Comparison of ENCODE assay signal across 13 cellular contexts in the genomic region with DNA sequence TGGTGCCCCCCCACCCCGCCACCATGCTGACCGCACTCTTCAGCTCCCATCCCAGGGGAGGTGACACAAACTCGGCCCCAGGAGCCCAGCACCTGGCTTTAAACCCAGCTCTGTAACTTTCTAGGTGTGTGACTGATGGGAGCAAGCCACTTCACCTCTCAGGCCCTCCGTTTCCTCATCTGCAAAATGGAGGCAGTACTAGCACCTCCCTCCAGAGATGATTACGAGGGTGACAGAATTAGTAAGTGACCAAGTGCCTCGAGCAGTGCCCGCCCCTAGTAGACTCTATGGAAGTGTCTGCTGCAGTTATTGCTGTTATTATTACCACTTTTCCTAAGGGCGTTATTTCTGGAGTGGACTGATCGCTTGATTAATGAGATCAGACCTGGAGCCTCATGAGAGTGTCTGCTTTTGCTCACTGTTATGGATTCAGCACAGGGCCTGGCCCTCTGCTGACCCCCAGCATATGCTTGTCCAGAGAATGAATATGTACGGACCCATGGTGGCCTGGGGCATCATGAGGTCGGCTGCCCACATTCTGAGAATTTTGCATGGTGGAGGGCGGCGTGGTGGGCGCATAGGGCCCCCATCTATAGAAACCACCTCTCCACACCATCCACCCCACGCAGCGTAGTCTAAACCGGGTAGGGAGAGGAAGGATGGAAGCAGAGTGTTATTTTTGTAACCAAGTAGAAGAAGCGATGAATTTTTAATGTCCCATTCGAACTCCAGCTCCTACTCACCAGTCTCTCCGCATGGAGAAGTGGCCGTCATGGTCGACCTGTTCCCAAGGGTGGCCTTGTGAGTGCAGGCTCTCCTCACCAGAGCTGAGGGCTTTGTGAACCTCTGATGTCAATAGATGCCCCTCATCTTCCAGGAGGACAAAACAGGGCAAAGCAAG. TPM values are rescaled to one million over a fixed set of nuclear protein-coding genes. Genes with fewer than 3 reads are reported as not detected.
DNase-seq lines count a peak whose midpoint lies in the region; ATAC-seq and TF ChIP-seq lines count a peak whose summit lies in the region.
"Had no signal": no experiment of that assay in that cellular context is flagged by ENCODE, and none has a peak within 500 bp of the region (broad histone marks: within the 10 kb centered on the region; RNA-seq: fewer than 3 reads in every experiment).

No MANE protein-coding gene starts in this region.

- no peaks in the 10 kb centered on the region for H3K9me3 ChIP-seq in uterus

- TF ChIP-seq POLR2A in uterus (IDR thresholded peaks at IDR 0.05) = no peak

- peak overlapping the region; percentile 95 to 100 for H3K27ac ChIP-seq in uterus

- peaks cover 49% of the 10 kb centered on the region for H3K36me3 Mint-ChIP-seq in activated T-cell treated with anti-CD3 and anti-CD28 coated beads, Interleukin-2, amount 50 U/mL, for 24 hours (ENCODE audit: low read depth)
- H3K36me3 Mint-ChIP-seq in activated T-cell treated with anti-CD3 and anti-CD28 coated beads, Interleukin-2, amount 50 U/mL, for 72 hours (ENCODE audit: insufficient read depth in 2 of 2) = no peaks in the 10 kb centered on the region
- H3K36me3 Mint-ChIP-seq in effector memory CD8-positive, alpha-beta T cell (ENCODE audit: insufficient read depth) = peaks cover 32% of the 10 kb centered on the region
- peaks cover 5% of the 10 kb centered on the region for H3K36me3 Mint-ChIP-seq in nephron progenitor cell (ENCODE audit: low read depth)

- H3K4me3 Mint-ChIP-seq in activated T-cell treated with anti-CD3 and anti-CD28 coated beads, Interleukin-2, amount 50 U/mL, for 24 hours = no peak overlapping the region
- no peak overlapping the region for H3K4me3 Mint-ChIP-seq in activated T-cell treated with anti-CD3 and anti-CD28 coated beads, Interleukin-2, amount 50 U/mL, for 72 hours
- peak overlapping the region; percentile 78 for H3K4me3 Mint-ChIP-seq in effector memory CD8-positive, alpha-beta T cell
- no peak overlapping the region for H3K4me3 Mint-ChIP-seq in nephron progenitor cell

- peaks cover 54% of the 10 kb centered on the region for H3K4me1 Mint-ChIP-seq in activated T-cell treated with anti-CD3 and anti-CD28 coated beads, Interleukin-2, amount 50 U/mL, for 24 hours (ENCODE audit: low read depth)
- H3K4me1 Mint-ChIP-seq in activated T-cell treated with anti-CD3 and anti-CD28 coated beads, Interleukin-2, amount 50 U/mL, for 72 hours (ENCODE audit: low read depth) = peaks cover 46% of the 10 kb centered on the region
- H3K4me1 Mint-ChIP-seq in effector memory CD8-positive, alpha-beta T cell (ENCODE audit: low read depth in 2 of 2) = peaks cover 72 to 79% of the 10 kb centered on the region in 2 donors
- peaks cover 98% of the 10 kb centered on the region for H3K4me1 Mint-ChIP-seq in nephron progenitor cell

- H3K36me3 ChIP-seq in uterus = no peaks in the 10 kb centered on the region

- H3K4me3 ChIP-seq in uterus = no peak overlapping the region
- H3K4me3 ChIP-seq: K562 had no signal

- DNase-seq in activated T-cell treated with anti-CD3 and anti-CD28 coated beads, Interleukin-2, amount 50 U/mL, for 24 hours = no peak
- DNase-seq in activated T-cell treated with anti-CD3 and anti-CD28 coated beads, Interleukin-2, amount 50 U/mL, for 72 hours = no peak
- no peak for DNase-seq in effector memory CD8-positive, alpha-beta T cell
- DNase-seq in nephron progenitor cell = no peak
- DNase-seq in uterus = no peak
- DNase-seq in H4 (ENCODE audit: low spot score) = no peak
- DNase-seq in RPMI8226 = no peak
- DNase-seq: activated T-cell treated with anti-CD3 and anti-CD28 coated beads, Interleukin-2, amount 50 U/mL, for 48 hours; effector CD4-positive, alpha-beta T cell; NCI-H524; stimulated activated CD4-positive, alpha-beta T cell treated with anti-CD3 and anti-CD28 coated beads, Interleukin-15, amount 100 ng/mL, for 24 hours had no signal

- intact Hi-C loops in uterus (cut with DNase I; ENCODE audit: low total_unique reads) = no loop called here

- H3K9me3 Mint-ChIP-seq in activated T-cell treated with anti-CD3 and anti-CD28 coated beads, Interleukin-2, amount 50 U/mL, for 24 hours = no peaks in the 10 kb centered on the region
- H3K9me3 Mint-ChIP-seq in activated T-cell treated with anti-CD3 and anti-CD28 coated beads, Interleukin-2, amount 50 U/mL, for 72 hours = no peaks in the 10 kb centered on the region
- H3K9me3 Mint-ChIP-seq in effector memory CD8-positive, alpha-beta T cell = no peaks in the 10 kb centered on the region
- H3K9me3 Mint-ChIP-seq in nephron progenitor cell = no peaks in the 10 kb centered on the region

- H3K27me3 ChIP-seq in uterus = no peaks in the 10 kb centered on the region

- TF ChIP-seq CTCF in nephron progenitor cell (IDR thresholded peaks at IDR 0.05) (no peak), uterus (IDR thresholded peaks at IDR 0.05) (no peak)

- H3K27ac Mint-ChIP-seq in activated T-cell treated with anti-CD3 and anti-CD28 coated beads, Interleukin-2, amount 50 U/mL, for 24 hours = peak overlapping the region; percentile 22
- H3K27ac Mint-ChIP-seq in activated T-cell treated with anti-CD3 and anti-CD28 coated beads, Interleukin-2, amount 50 U/mL, for 72 hours = no peak overlapping the region
- H3K27ac Mint-ChIP-seq in effector memory CD8-positive, alpha-beta T cell = peak overlapping the region; percentile 90 to 93
- H3K27ac Mint-ChIP-seq in nephron progenitor cell = peak overlapping the region; percentile 99

- no peak for ATAC-seq in activated T-cell treated with anti-CD3 and anti-CD28 coated beads, Interleukin-2, amount 50 U/mL, for 72 hours (replicated peaks in 1 of 2)
- no peak for ATAC-seq in effector memory CD8-positive, alpha-beta T cell (replicated peaks)
- ATAC-seq in HG02840 (IDR thresholded peaks at IDR 0.05; ENCODE audit: low FRiP score, unreplicated experiment) = no peak
- ATAC-seq: K562 had no signal

- H3K4me1 ChIP-seq in uterus = peaks cover 21 to 46% of the 10 kb centered on the region in 2 donors

- no peaks in the 10 kb centered on the region for H3K27me3 Mint-ChIP-seq in activated T-cell treated with anti-CD3 and anti-CD28 coated beads, Interleukin-2, amount 50 U/mL, for 24 hours
- no peaks in the 10 kb centered on the region for H3K27me3 Mint-ChIP-seq in activated T-cell treated with anti-CD3 and anti-CD28 coated beads, Interleukin-2, amount 50 U/mL, for 72 hours (ENCODE audit: low read depth)
- no peaks in the 10 kb centered on the region for H3K27me3 Mint-ChIP-seq in effector memory CD8-positive, alpha-beta T cell
- H3K27me3 Mint-ChIP-seq in nephron progenitor cell (ENCODE audit: low read depth, poor library complexity) = peaks cover 3% of the 10 kb centered on the region

RNA-seq across cellular contexts. Expression of a gene that starts 48.2 kb away (rescaled TPM):
- 10 to 100 TPM in 1 of 2 donors, 1 to 10 TPM in 1; 8.3 to 15.2 TPM for total RNA-seq in activated T-cell treated with anti-CD3 and anti-CD28 coated beads, Interleukin-2, amount 50 U/mL, for 72 hours
- 1 to 10 TPM in 2 of 4 donors, under 1 TPM in 1, not detected in 1; 0.83 to 8.4 (median 8.2) TPM for total RNA-seq in uterus
- not detected in 2 replicates for total RNA-seq in H4 (2014; rRNA removed; shearing (Covaris generic))

RNA-seq across cellular contexts. Expression of a gene that starts 48.6 kb away (rescaled TPM):
- total RNA-seq in activated T-cell treated with anti-CD3 and anti-CD28 coated beads, Interleukin-2, amount 50 U/mL, for 72 hours = 100 to 1,000 TPM; 200 to 227 TPM
- 100 to 1,000 TPM; 259 to 844 (median 429) TPM for total RNA-seq in uterus
- total RNA-seq in H4 (2014; rRNA removed; shearing (Covaris generic)) = 157 and 262 TPM in 2 replicates

Comparison
In these comparisons a context has a peak if more than half of its experiments do, and no peak if none do; other contexts are left out.
1. H3K4me3 Mint-ChIP-seq: peak in effector memory CD8-positive, alpha-beta T cell (2 of 2); none in activated T-cell treated with anti-CD3 and anti-CD28 coated beads, Interleukin-2, amount 50 U/mL, for 24 hours (single experiment), activated T-cell treated with anti-CD3 and anti-CD28 coated beads, Interleukin-2, amount 50 U/mL, for 72 hours (0 of 2) and nephron progenitor cell (single experiment).